Comparison of ENCODE assay signal across 8 cellular contexts in genomic region chr2:95526360-95527341, GRCh38. TPM values are rescaled to one million over a fixed set of nuclear protein-coding genes. Genes with fewer than 3 reads are reported as not detected.
DNase-seq lines count a peak whose midpoint lies in the region; ATAC-seq and TF ChIP-seq lines count a peak whose summit lies in the region.

No MANE protein-coding gene starts in this region.

- H3K27ac Mint-ChIP-seq in activated T-cell treated with anti-CD3 and anti-CD28 coated beads, Interleukin-2, amount 50 U/mL, for 72 hours = peak overlapping the region; percentile 60
- H3K27ac Mint-ChIP-seq in type B pancreatic cell = no peak overlapping the region

- ATAC-seq in HG02840 (IDR thresholded peaks at IDR 0.05; ENCODE audit: low FRiP score, unreplicated experiment) = peak; percentile 65
- ATAC-seq in activated T-cell treated with anti-CD3 and anti-CD28 coated beads, Interleukin-2, amount 50 U/mL, for 72 hours (replicated peaks in 1 of 2) = peak; percentile 38 to 51

- peak overlapping the region; percentile 73 for H3K4me2 ChIP-seq in parathyroid adenoma (ENCODE audit: low read length)

- peaks cover 0 to 3% of the 10 kb centered on the region in 2 donors for H3K9me3 Mint-ChIP-seq in activated T-cell treated with anti-CD3 and anti-CD28 coated beads, Interleukin-2, amount 50 U/mL, for 72 hours
- H3K9me3 Mint-ChIP-seq in type B pancreatic cell = no peaks in the 10 kb centered on the region

- peak overlapping the region; percentile 81 for H3K9ac ChIP-seq in parathyroid adenoma

- no peaks in the 10 kb centered on the region for H3K79me2 ChIP-seq in parathyroid adenoma

- no peaks in the 10 kb centered on the region for H3K27me3 Mint-ChIP-seq in activated T-cell treated with anti-CD3 and anti-CD28 coated beads, Interleukin-2, amount 50 U/mL, for 72 hours (ENCODE audit: low read depth)
- H3K27me3 Mint-ChIP-seq in type B pancreatic cell = peaks cover 5% of the 10 kb centered on the region

- peaks cover 12 to 15% of the 10 kb centered on the region in 2 donors for H3K36me3 Mint-ChIP-seq in activated T-cell treated with anti-CD3 and anti-CD28 coated beads, Interleukin-2, amount 50 U/mL, for 72 hours (ENCODE audit: insufficient read depth in 2 of 2)
- no peaks in the 10 kb centered on the region for H3K36me3 Mint-ChIP-seq in type B pancreatic cell

- no peaks in the 10 kb centered on the region for H3K27me3 ChIP-seq in parathyroid adenoma (ENCODE audit: control insufficient read depth, insufficient read depth, low read length)

- DNase-seq in NCI-H526 treated with DMSO at 0.1 percent for 48 hours (lab: John Stamatoyannopoulos, UW) (peak; percentile 69), fibroblast of mammary gland (ENCODE audit: low read depth) (peak; percentile 62), type B pancreatic cell (ENCODE audit: extremely low spot score, unreplicated experiment) (no peak), NCI-H128 (lab: John Stamatoyannopoulos, UW; ENCODE audit: unreplicated experiment) (no peak)
- peak; percentile 59 to 65 for DNase-seq in activated T-cell treated with anti-CD3 and anti-CD28 coated beads, Interleukin-2, amount 50 U/mL, for 72 hours

- no peaks in the 10 kb centered on the region for H3K4me1 ChIP-seq in parathyroid adenoma

- TF ChIP-seq CTCF in GM12874 (IDR thresholded peaks at IDR 0.05; ENCODE audit: insufficient read depth, low read depth, low read length) (peak; percentile 40), fibroblast of mammary gland (conservative IDR thresholded peaks at IDR 0.05; ENCODE audit: control insufficient read depth, insufficient read depth, low read depth, low read length) (no peak), parathyroid adenoma (IDR thresholded peaks at IDR 0.05) (peak; percentile 46), type B pancreatic cell (conservative IDR thresholded peaks at IDR 0.05) (no peak)

- H3K4me3 Mint-ChIP-seq in activated T-cell treated with anti-CD3 and anti-CD28 coated beads, Interleukin-2, amount 50 U/mL, for 72 hours = peak overlapping the region; percentile 95 to 96
- peak overlapping the region; percentile 59 for H3K4me3 Mint-ChIP-seq in type B pancreatic cell

- no peaks in the 10 kb centered on the region for H3K9me3 ChIP-seq in parathyroid adenoma (ENCODE audit: control insufficient read depth, low read length)

- H3K4me3 ChIP-seq in fibroblast of mammary gland (ENCODE audit: control insufficient read depth, low read depth, low read length) (peak overlapping the region; percentile 64), parathyroid adenoma (ENCODE audit: low read depth, low read length) (peak overlapping the region; percentile 74)

- H3K27ac ChIP-seq in parathyroid adenoma = peak overlapping the region; percentile 79

- no peaks in the 10 kb centered on the region for H3K36me3 ChIP-seq in parathyroid adenoma (ENCODE audit: control insufficient read depth, insufficient read depth, low read length)

- peak overlapping the region; percentile 99 for H2AFZ ChIP-seq in parathyroid adenoma

- peaks cover 34% of the 10 kb centered on the region for H3K4me1 Mint-ChIP-seq in activated T-cell treated with anti-CD3 and anti-CD28 coated beads, Interleukin-2, amount 50 U/mL, for 72 hours (ENCODE audit: low read depth)
- no peaks in the 10 kb centered on the region for H3K4me1 Mint-ChIP-seq in type B pancreatic cell (ENCODE audit: unreplicated experiment)

RNA-seq across cellular contexts. Expression of gene TRIM43B, which starts 42.1 kb away (rescaled TPM):
- not detected for total RNA-seq in activated T-cell treated with anti-CD3 and anti-CD28 coated beads, Interleukin-2, amount 50 U/mL, for 72 hours
- not detected in 2 replicates for total RNA-seq in type B pancreatic cell (ENCODE audit: low replicate concordance)

Comparison
In these comparisons a context has a peak if more than half of its experiments do, and no peak if none do; other contexts are left out.
1. CTCF ChIP-seq: peak in GM12874 (single experiment) and parathyroid adenoma (single experiment); none in fibroblast of mammary gland (single experiment) and type B pancreatic cell (single experiment).
2. DNase-seq: peak in NCI-H526 treated with DMSO at 0.1 percent for 48 hours (single experiment), activated T-cell treated with anti-CD3 and anti-CD28 coated beads, Interleukin-2, amount 50 U/mL, for 72 hours (2 of 2) and fibroblast of mammary gland (single experiment); none in type B pancreatic cell (single experiment) and NCI-H128 (single experiment).